ENCODE assay signal across 15 cellular contexts in genomic region chr6:97048771-97049170, GRCh38.
DNase-seq lines count a peak whose midpoint lies in the region; ATAC-seq and TF ChIP-seq lines count a peak whose summit lies in the region.
"Had no signal": no experiment of that assay in that cellular context is flagged by ENCODE, and none has a peak within 500 bp of the region (broad histone marks: within the 10 kb centered on the region; RNA-seq: fewer than 3 reads in every experiment).

No MANE protein-coding gene starts in this region.

- intact Hi-C loops in activated naive CD4-positive, alpha-beta T cell treated with anti-CD3 and anti-CD28 coated beads for 36 hours (cut with micrococcal nuclease) = loop anchor here (1.0 to 5.0 kb wide), 7 partner anchors 124 to 1471 kb away; partner anchors contain the start of genes GPR63, KLHL32, MANEA and NDUFAF4
- intact Hi-C loops in OCI-LY7 (cut with micrococcal nuclease; ENCODE audit: unreplicated experiment) (loop anchor here (1.0 to 2.0 kb wide), 6 partner anchors 124 to 1472 kb away; partner anchors contain the start of genes GPR63, KLHL32, MANEA and NDUFAF4), dorsolateral prefrontal cortex (cut with DNase I) (loop anchor here (2.0 to 5.0 kb wide), 3 partner anchors 36 to 124 kb away; partner anchors contain the start of gene KLHL32 (in 1 of the 2))

- H3K27me3 ChIP-seq in dorsolateral prefrontal cortex = no peaks in the 10 kb centered on the region

- no peaks in the 10 kb centered on the region for H3K9me3 ChIP-seq in OCI-LY7 (ENCODE audit: low read length)

- no peaks in the 10 kb centered on the region for H3K27me3 Mint-ChIP-seq in activated naive CD4-positive, alpha-beta T cell treated with anti-CD3 and anti-CD28 coated beads for 36 hours (ENCODE audit: low read depth)
- H3K27me3 Mint-ChIP-seq: CD4-positive, alpha-beta memory T cell had no signal

- DNase-seq in activated naive CD4-positive, alpha-beta T cell treated with anti-CD3 and anti-CD28 coated beads for 36 hours = no peak
- DNase-seq in activated naive CD4-positive, alpha-beta T cell (lab: John Stamatoyannopoulos, UW) = no peak
- DNase-seq in OCI-LY7 (ENCODE audit: low spot score) = no peak
- DNase-seq in dorsolateral prefrontal cortex = no peak
- DNase-seq in superior temporal gyrus (ENCODE audit: extremely low spot score) = peak; percentile 51
- no peak for DNase-seq in KG1 (lab: John Stamatoyannopoulos, UW)
- DNase-seq: CD4-positive, alpha-beta memory T cell; DMS153; HFFc6; NCI-H1694 treated with DMSO at 0.1 percent for 48 hours; SHP77 had no signal

- H3K27ac ChIP-seq in OCI-LY7 (ENCODE audit: low read depth, low read length, poor library complexity, severe bottlenecking) = peak overlapping the region; percentile 83
- H3K27ac ChIP-seq in dorsolateral prefrontal cortex = peak overlapping the region in 58 of 59 donors; percentile 36 to 98 (median 91)

- H3K36me3 Mint-ChIP-seq in activated naive CD4-positive, alpha-beta T cell treated with anti-CD3 and anti-CD28 coated beads for 36 hours (ENCODE audit: low read depth) = no peaks in the 10 kb centered on the region
- H3K36me3 Mint-ChIP-seq: CD4-positive, alpha-beta memory T cell had no signal

- no peaks in the 10 kb centered on the region for H3K9me3 Mint-ChIP-seq in activated naive CD4-positive, alpha-beta T cell treated with anti-CD3 and anti-CD28 coated beads for 36 hours
- H3K9me3 Mint-ChIP-seq: CD4-positive, alpha-beta memory T cell; HFFc6 had no signal

- H3K36me3 ChIP-seq in OCI-LY7 (ENCODE audit: insufficient read depth, low read length) = no peaks in the 10 kb centered on the region

- H2AFZ ChIP-seq in OCI-LY7 (ENCODE audit: low read length) = peak overlapping the region; percentile 90; the same call in 1 of the 2 replicates

- H3K4me3 Mint-ChIP-seq in activated naive CD4-positive, alpha-beta T cell treated with anti-CD3 and anti-CD28 coated beads for 36 hours = no peak overlapping the region
- H3K4me3 Mint-ChIP-seq: HFFc6 had no signal

- ATAC-seq in GM18867 (IDR thresholded peaks at IDR 0.05; ENCODE audit: unreplicated experiment) (no peak), GM19035 (IDR thresholded peaks at IDR 0.05; ENCODE audit: unreplicated experiment) (no peak)

- H3K9me2 ChIP-seq in OCI-LY7 (ENCODE audit: insufficient read depth, low read length) = no peaks in the 10 kb centered on the region

- H3K79me2 ChIP-seq in OCI-LY7 (ENCODE audit: insufficient read depth, low read depth, low read length) = no peaks in the 10 kb centered on the region

- H3K4me2 ChIP-seq in OCI-LY7 (ENCODE audit: low read length) = peak overlapping the region; percentile 80

- peaks cover 77% of the 10 kb centered on the region for H3K4me1 ChIP-seq in OCI-LY7 (ENCODE audit: insufficient read depth, low read length, poor library complexity, severe bottlenecking)

- BruUV-seq in OCI-LY7 (replicated peaks; lab: Mats Ljungman, UMichigan) = no TSS peak

- TF ChIP-seq CTCF in OCI-LY7 (conservative IDR thresholded peaks at IDR 0.05; ENCODE audit: low read length) (no peak), dorsolateral prefrontal cortex (IDR thresholded peaks at IDR 0.05 in 54 of 56, conservative IDR thresholded peaks at IDR 0.05 in 2 of 56; ENCODE audit: low read depth in 1 of 56, partially characterized antibody in 56 of 56) (no peak)

- peak overlapping the region; percentile 68 for H3K27ac Mint-ChIP-seq in activated naive CD4-positive, alpha-beta T cell treated with anti-CD3 and anti-CD28 coated beads for 36 hours
- H3K27ac Mint-ChIP-seq: HFFc6 had no signal

- H3K4me3 ChIP-seq in OCI-LY7 (ENCODE audit: low read depth, low read length, poor library complexity, severe bottlenecking) (peak overlapping the region; percentile 57), dorsolateral prefrontal cortex (peak overlapping the region in 5 of 59 donors; percentile 7 to 36 (median 17))
- H3K4me3 ChIP-seq: GM12878, K562 had no signal

- no peaks in the 10 kb centered on the region for H4K20me1 ChIP-seq in OCI-LY7 (ENCODE audit: insufficient read depth, low read length)

- CTCF ChIA-PET in activated naive CD4-positive, alpha-beta T cell treated with anti-CD3 and anti-CD28 coated beads for 36 hours (lab: Charles Lee) = no interaction called here
- CTCF ChIA-PET in OCI-LY7 (lab: Charles Lee; ENCODE audit: unreplicated experiment) = no interaction called here

- peaks cover 14% of the 10 kb centered on the region for H3K4me1 Mint-ChIP-seq in activated naive CD4-positive, alpha-beta T cell treated with anti-CD3 and anti-CD28 coated beads for 36 hours (ENCODE audit: low read depth)

- POLR2A ChIA-PET in OCI-LY7 (lab: Charles Lee) = interaction anchor here (0.7 to 1.5 kb wide), 5 partner anchors 25 to 437 kb away, joined by 3 read pairs; partner anchors contain the start of gene KLHL32
